Comparison of ENCODE assay signal across 6 cellular contexts in genomic region chr7:72944937-72945336, GRCh38. TPM values are rescaled to one million over a fixed set of nuclear protein-coding genes. Genes with fewer than 3 reads are reported as not detected.
"Had no signal": no experiment of that assay in that cellular context is flagged by ENCODE, and none has a peak within 500 bp of the region (broad histone marks: within the 10 kb centered on the region; RNA-seq: fewer than 3 reads in every experiment).

No MANE protein-coding gene starts in this region.

RNA-seq across cellular contexts. Expression of gene TRIM74, which starts 24.3 kb away (rescaled TPM):
- total RNA-seq: cerebellum, epithelial cell of proximal tubule, fibroblast of lung, fibroblast of villous mesenchyme, frontal cortex had no signal
- polyA plus RNA-seq: fibroblast of lung, immature natural killer cell had no signal
